ENCODE assay signal across 33 cellular contexts in the genomic region with DNA sequence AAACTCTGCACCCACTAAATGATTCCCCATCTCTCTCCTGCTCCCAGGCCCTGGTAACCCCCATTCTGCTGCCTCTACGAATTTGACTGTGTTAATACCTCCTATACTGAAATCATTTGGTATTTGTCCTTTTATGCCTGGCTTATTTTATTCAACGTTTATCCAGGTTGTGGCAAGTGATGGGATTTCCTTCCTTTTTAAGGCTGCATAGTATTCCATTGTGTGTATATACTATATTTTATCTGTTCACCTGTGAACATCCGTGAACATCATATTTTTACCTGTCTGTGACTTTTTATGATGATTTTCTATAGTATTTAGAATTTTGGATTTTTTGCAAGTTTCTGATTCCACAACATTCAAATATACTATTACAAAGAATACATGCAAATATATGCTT.
"Had no signal": no experiment of that assay in that cellular context is flagged by ENCODE, and none has a peak within 500 bp of the region (broad histone marks: within the 10 kb centered on the region; RNA-seq: fewer than 3 reads in every experiment).

No MANE protein-coding gene starts in this region.

- FAIRE-seq: astrocyte, bronchial epithelial cell had no signal

- H3K27ac ChIP-seq: adrenal gland, ascending aorta, body of pancreas, brain microvascular endothelial cell, breast epithelium, cardiac muscle cell had no signal

- H3K36me3 ChIP-seq: adrenal gland, ascending aorta, brain microvascular endothelial cell, breast epithelium, cardiac muscle cell had no signal

- H3K4me3 ChIP-seq: adrenal gland, ascending aorta, body of pancreas, breast epithelium, cardiac muscle cell had no signal

- H3K9me3 ChIP-seq: adrenal gland, body of pancreas, breast epithelium had no signal

- DNase-seq: activated effector memory CD4-positive, alpha-beta T cell treated with anti-CD3 and anti-CD28 coated beads, Interleukin-2, amount 50 U/mL, for 16 hours; activated effector memory CD4-positive, alpha-beta T cell treated with Interleukin-2 at 50 U/mL for 16 hours; activated gamma-delta T cell; activated gamma-delta T cell treated with Interleukin-2 at 50 U/mL for 16 hours; activated naive CD4-positive, alpha-beta T cell; activated naive CD4-positive, alpha-beta T cell treated with anti-CD3 and anti-CD28 coated beads for 36 hours; activated naive CD4-positive, alpha-beta T cell treated with anti-CD3 and anti-CD28 coated beads, Interleukin-2, amount 10 ng/mL, durations not matched to agents 7 days and 5 days; activated naive CD4-positive, alpha-beta T cell treated with anti-CD3 and anti-CD28 coated beads, Interleukin-2, amount 50 U/mL, for 16 hours; activated naive CD4-positive, alpha-beta T cell treated with Interleukin-2 at 50 U/mL for 16 hours; activated naive CD8-positive, alpha-beta T cell treated with anti-CD3 and anti-CD28 coated beads for 36 hours; activated naive CD8-positive, alpha-beta T cell treated with anti-CD3 and anti-CD28 coated beads, Interleukin-2, amount 10 ng/mL, durations not matched to agents 7 days and 5 days; activated naive CD8-positive, alpha-beta T cell treated with anti-CD3 and anti-CD28 coated beads, Interleukin-2, amount 50 U/mL, for 24 hours; activated T-cell treated with anti-CD3 and anti-CD28 coated beads, Interleukin-2, amount 50 U/mL, for 24 hours; activated T-cell treated with anti-CD3 and anti-CD28 coated beads, Interleukin-2, amount 50 U/mL, for 4 hours; activated T-cell treated with anti-CD3 and anti-CD28 coated beads, Interleukin-2, amount 50 U/mL, for 48 hours; activated T-cell treated with anti-CD3 and anti-CD28 coated beads, Interleukin-2, amount 50 U/mL, for 72 hours; adrenal gland; amniotic stem cell; amygdala; anterior cingulate cortex; aorta; body of pancreas; brain microvascular endothelial cell; caudate nucleus; central memory CD4-positive, alpha-beta T cell; cerebellar nuclear complex had no signal

- H3K4me1 ChIP-seq: adrenal gland, body of pancreas, breast epithelium had no signal

- H3K27me3 ChIP-seq: adrenal gland, ascending aorta, body of pancreas, breast epithelium, cardiac muscle cell had no signal

- ATAC-seq: activated naive CD4-positive, alpha-beta T cell treated with anti-CD3 and anti-CD28 coated beads, Interleukin-2, amount 50 U/mL, for 72 hours; activated naive CD8-positive, alpha-beta T cell treated with anti-CD3 and anti-CD28 coated beads, Interleukin-2, amount 50 U/mL, for 24 hours; activated T-cell treated with anti-CD3 and anti-CD28 coated beads, Interleukin-2, amount 50 U/mL, for 4 hours; activated T-cell treated with anti-CD3 and anti-CD28 coated beads, Interleukin-2, amount 50 U/mL, for 72 hours; activated T-helper 17 cell treated with anti-CD3 and anti-CD28 coated beads, Interleukin-2, amount 50 U/mL, for 72 hours; body of pancreas had no signal
